8 cellular contexts compared by ENCODE assay signal in the genomic region with DNA sequence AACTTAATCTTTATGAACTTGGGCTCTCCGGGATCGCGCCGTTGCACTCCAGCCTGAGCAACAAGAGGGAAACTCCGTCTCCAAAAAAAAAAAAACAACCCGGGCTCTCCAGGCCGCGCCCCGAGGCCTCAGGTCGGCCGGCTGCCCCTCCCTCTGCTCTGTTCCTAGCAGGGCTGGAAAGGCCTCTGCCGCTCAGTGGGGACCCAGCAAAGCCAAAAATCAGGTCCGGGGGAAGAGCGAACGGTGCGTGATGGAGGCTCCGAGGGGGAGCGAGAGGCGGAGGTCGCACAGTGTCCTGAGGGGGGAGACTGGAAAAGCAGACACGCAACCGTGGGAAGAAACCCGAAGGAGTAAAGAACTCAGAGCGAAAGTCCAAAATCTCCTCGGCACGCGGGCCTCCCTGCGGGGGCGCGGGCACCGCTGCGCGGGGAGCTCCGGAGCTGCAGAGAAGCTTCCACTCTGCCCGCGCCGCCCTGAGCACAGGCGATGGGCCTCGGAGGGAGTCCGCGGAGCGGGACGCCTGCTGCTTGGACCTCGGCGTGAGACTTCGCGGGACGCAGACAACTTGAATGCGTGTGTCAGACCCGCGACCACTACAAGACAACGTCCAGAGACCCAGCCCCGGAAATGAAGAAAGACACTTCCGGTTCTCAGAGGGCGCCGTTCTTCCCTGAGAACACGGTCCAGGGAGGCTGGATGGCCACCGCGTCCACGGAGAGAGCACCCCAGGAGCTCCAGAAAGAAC.
DNase-seq lines count a peak whose midpoint lies in the region; ATAC-seq and TF ChIP-seq lines count a peak whose summit lies in the region.

No MANE protein-coding gene starts in this region.

- no peak for TF ChIP-seq POLR2A in ovary (IDR thresholded peaks at IDR 0.05)

- intact Hi-C loops in ovary (cut with DNase I): no loop called here

- H3K9me3 ChIP-seq in ES-I3 (ENCODE audit: control insufficient read depth, insufficient read depth, low read length) (no peaks in the 10 kb centered on the region), ovary (no peaks in the 10 kb centered on the region)

- ATAC-seq in HG02870 (IDR thresholded peaks at IDR 0.05; ENCODE audit: unreplicated experiment) (no peak), GM18511 (IDR thresholded peaks at IDR 0.05; ENCODE audit: unreplicated experiment) (no peak), HG02623 (IDR thresholded peaks at IDR 0.05; ENCODE audit: unreplicated experiment) (no peak), HG02610 (IDR thresholded peaks at IDR 0.05; ENCODE audit: unreplicated experiment) (no peak)

- H3K4me3 ChIP-seq in WI38 (ENCODE audit: low read depth, low read length) (0 out of 2 replicates have a peak overlapping the region, but pooled peaks have one; percentile 14), foreskin fibroblast (ENCODE audit: low read depth in 1 of 2, low read length in 2 of 2) (peak overlapping the region; percentile 20 to 39), ovary (peak overlapping the region; percentile 42)

- H3K27ac ChIP-seq in ovary: no peak overlapping the region

- no peak for TF ChIP-seq EP300 in ovary (IDR thresholded peaks at IDR 0.05)

- H3K36me3 ChIP-seq in ES-I3 (ENCODE audit: insufficient read depth, low read length) (no peaks in the 10 kb centered on the region), ovary (no peaks in the 10 kb centered on the region)

- DNase-seq in foreskin fibroblast (no peak), ovary (peak in 2 of 5 donors; percentile 12 to 29)

- H3K27me3 ChIP-seq in ovary: no peaks in the 10 kb centered on the region

- TF ChIP-seq CTCF in WI38 (IDR thresholded peaks at IDR 0.05; ENCODE audit: low read depth, low read length) (no peak), foreskin fibroblast (IDR thresholded peaks at IDR 0.05; ENCODE audit: low read depth, low read length) (no peak), ovary (IDR thresholded peaks at IDR 0.05) (no peak)

- H3K9ac ChIP-seq in ES-I3 (ENCODE audit: low read depth, low read length): peak overlapping the region; percentile 95

- H3K4me1 ChIP-seq in ES-I3 (ENCODE audit: insufficient read depth, low read length) (no peaks in the 10 kb centered on the region; the same call in 1 of the 2 replicates), ovary (ENCODE audit: insufficient read depth) (no peaks in the 10 kb centered on the region)

- WGBS in ovary, 3 donors: 3 to 21% (median 11%) methylated on average over 60 of the region's 60 CpGs
